ENCODE assay signal across 12 cellular contexts in the genomic region with DNA sequence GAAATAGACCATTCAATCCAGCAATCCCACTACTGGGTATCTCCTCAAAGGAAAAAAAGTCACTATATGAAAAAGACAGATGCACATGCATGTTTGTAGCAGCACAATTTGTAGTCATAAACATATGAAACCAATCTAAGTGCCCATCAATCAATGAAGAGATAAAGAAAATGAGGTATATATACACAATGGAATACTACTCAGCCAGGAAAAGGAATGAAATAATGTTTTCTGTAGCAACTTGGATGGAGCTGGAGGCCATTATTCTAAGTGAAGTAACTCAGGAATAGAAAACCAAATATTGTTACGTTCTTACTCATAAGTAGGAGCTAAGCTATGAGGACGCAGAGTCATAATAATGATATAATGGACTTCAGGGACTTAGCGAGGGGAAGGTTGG. TPM values are rescaled to one million over a fixed set of nuclear protein-coding genes. Genes with fewer than 3 reads are reported as not detected.
"Had no signal": no experiment of that assay in that cellular context is flagged by ENCODE, and none has a peak within 500 bp of the region (broad histone marks: within the 10 kb centered on the region; RNA-seq: fewer than 3 reads in every experiment).

No MANE protein-coding gene starts in this region.

- H3K36me3 ChIP-seq: HAP-1 had no signal

- H3K4me3 ChIP-seq: GM23248, GM23338, HAP-1 had no signal

- H3K27ac ChIP-seq: GM23248 had no signal

- FAIRE-seq: H1, H54 had no signal

- ATAC-seq: GM23338, HCT116 had no signal

- DNase-seq: GM23248, GOT3, H7, H9, HCEC 1CT, HFFc6 had no signal

- H2AFZ ChIP-seq: GM23248, GM23338 had no signal

- H3K4me2 ChIP-seq: GM23338 had no signal

- H3K4me1 ChIP-seq: HAP-1 had no signal

- H3K9ac ChIP-seq: GM23248 had no signal

- H3K9me3 ChIP-seq: HAP-1 had no signal

RNA-seq across cellular contexts. Expression of a gene that starts 45.2 kb away (rescaled TPM):
- total RNA-seq: GM23248, GM23338, H1, H4, H7, H9, HFFc6 had no signal
- polyA plus RNA-seq: GM23248, GM23338, H1 had no signal
